ENCODE assay signal across 1 cellular context in the genomic region with DNA sequence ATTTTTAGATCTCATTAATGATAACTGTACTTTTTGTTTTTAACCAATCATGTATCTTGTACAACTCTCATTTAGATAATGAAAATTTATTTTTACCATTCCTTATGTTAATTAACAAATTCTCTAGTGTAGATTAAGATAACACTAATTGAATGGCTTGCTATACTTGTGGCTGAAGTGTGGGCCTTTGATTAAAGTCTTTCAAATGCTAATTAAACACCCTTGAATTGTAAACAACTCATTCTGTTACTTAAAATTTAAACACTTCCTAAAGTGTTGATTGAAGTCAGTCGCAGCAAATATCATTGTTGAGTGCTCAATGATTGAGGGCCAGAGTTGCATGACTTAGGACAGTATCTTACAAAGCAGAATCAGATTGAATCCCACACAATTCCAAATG.
TF ChIP-seq lines count a peak whose summit lies in the region.

No MANE protein-coding gene starts in this region.

TF ChIP-seq in WTC11, 78 proteins besides CTCF, POLR2A, EP300 and RAD21 (continued from another document):
- TF ChIP-seq ELF4 (CRISPR knock-in tag; IDR thresholded peaks at IDR 0.05; ENCODE audit: low read depth) (no peak), IRF1 (CRISPR knock-in tag; IDR thresholded peaks at IDR 0.05) (no peak), SMAD3 (CRISPR knock-in tag; IDR thresholded peaks at IDR 0.05; ENCODE audit: borderline replicate concordance) (no peak), TCF7 (CRISPR knock-in tag; IDR thresholded peaks at IDR 0.05; ENCODE audit: low read depth) (no peak), GTF2I (CRISPR knock-in tag; conservative IDR thresholded peaks at IDR 0.05) (no peak), IRF2 (CRISPR knock-in tag; IDR thresholded peaks at IDR 0.05; ENCODE audit: borderline replicate concordance, low read depth) (no peak), EMX1 (CRISPR knock-in tag; IDR thresholded peaks at IDR 0.05) (no peak), HMGXB4 (CRISPR knock-in tag; IDR thresholded peaks at IDR 0.05) (no peak)
- TF ChIP-seq, protein P1, sequence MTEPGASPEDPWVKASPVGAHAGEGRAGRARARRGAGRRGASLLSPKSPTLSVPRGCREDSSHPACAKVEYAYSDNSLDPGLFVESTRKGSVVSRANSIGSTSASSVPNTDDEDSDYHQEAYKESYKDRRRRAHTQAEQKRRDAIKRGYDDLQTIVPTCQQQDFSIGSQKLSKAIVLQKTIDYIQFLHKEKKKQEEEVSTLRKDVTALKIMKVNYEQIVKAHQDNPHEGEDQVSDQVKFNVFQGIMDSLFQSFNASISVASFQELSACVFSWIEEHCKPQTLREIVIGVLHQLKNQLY (CRISPR knock-in tag; IDR thresholded peaks at IDR 0.05), result no peak
- TF ChIP-seq, protein P2, sequence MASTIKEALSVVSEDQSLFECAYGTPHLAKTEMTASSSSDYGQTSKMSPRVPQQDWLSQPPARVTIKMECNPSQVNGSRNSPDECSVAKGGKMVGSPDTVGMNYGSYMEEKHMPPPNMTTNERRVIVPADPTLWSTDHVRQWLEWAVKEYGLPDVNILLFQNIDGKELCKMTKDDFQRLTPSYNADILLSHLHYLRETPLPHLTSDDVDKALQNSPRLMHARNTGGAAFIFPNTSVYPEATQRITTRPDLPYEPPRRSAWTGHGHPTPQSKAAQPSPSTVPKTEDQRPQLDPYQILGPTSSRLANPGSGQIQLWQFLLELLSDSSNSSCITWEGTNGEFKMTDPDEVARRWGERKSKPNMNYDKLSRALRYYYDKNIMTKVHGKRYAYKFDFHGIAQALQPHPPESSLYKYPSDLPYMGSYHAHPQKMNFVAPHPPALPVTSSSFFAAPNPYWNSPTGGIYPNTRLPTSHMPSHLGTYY (CRISPR knock-in tag; IDR thresholded peaks at IDR 0.05), result no peak
- TF ChIP-seq, protein P3, sequence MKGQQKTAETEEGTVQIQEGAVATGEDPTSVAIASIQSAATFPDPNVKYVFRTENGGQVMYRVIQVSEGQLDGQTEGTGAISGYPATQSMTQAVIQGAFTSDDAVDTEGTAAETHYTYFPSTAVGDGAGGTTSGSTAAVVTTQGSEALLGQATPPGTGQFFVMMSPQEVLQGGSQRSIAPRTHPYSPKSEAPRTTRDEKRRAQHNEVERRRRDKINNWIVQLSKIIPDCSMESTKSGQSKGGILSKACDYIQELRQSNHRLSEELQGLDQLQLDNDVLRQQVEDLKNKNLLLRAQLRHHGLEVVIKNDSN (CRISPR knock-in tag; IDR thresholded peaks at IDR 0.05), result no peak
- TF ChIP-seq, protein P4, sequence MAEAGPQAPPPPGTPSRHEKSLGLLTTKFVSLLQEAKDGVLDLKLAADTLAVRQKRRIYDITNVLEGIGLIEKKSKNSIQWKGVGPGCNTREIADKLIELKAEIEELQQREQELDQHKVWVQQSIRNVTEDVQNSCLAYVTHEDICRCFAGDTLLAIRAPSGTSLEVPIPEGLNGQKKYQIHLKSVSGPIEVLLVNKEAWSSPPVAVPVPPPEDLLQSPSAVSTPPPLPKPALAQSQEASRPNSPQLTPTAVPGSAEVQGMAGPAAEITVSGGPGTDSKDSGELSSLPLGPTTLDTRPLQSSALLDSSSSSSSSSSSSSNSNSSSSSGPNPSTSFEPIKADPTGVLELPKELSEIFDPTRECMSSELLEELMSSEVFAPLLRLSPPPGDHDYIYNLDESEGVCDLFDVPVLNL (CRISPR knock-in tag; IDR thresholded peaks at IDR 0.05; ENCODE audit: borderline replicate concordance, low read depth), result no peak
